In the genomic region with DNA sequence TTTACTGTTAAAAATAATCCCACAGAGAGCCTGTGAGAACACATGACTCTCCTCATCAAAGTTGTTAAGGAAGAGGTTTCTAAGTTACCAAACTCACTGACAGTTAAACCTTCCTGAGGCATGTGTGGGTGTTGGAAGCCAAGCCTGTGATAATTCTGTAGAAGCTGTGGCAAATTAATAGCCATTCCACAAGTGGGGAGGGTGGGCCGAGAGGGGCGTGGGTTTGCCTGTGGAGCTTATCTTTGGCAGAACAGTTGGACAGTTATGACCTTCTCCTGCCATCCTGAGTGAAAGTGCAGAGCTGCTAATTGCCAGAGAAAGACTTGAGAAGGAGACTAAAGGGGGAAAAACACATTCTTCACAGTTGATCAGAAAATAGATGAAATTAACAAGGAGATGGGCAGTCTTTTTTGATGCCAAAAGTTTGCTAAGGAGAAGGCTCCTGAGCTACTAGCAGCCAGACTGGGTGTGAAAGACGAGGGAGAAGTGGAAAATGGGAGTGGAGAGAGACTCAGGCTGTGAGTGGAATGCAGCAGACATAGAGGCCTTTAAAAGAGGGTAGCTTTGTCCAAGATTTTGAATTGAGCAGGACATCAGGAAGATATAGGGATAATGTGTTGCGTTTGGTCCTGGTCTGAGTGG, we compare ENCODE assay signal across 17 cellular contexts. TPM values are rescaled to one million over a fixed set of nuclear protein-coding genes. Genes with fewer than 3 reads are reported as not detected.
DNase-seq lines count a peak whose midpoint lies in the region; ATAC-seq, FAIRE-seq and TF ChIP-seq lines count a peak whose summit lies in the region.
"Had no signal": no experiment of that assay in that cellular context is flagged by ENCODE, and none has a peak within 500 bp of the region (broad histone marks: within the 10 kb centered on the region; RNA-seq: fewer than 3 reads in every experiment).

No MANE protein-coding gene starts in this region.

- H3K4me1 ChIP-seq in BLaER1: peaks cover 72% of the 10 kb centered on the region
- H3K4me1 ChIP-seq in HEK293 (ENCODE audit: control insufficient read depth, insufficient read depth, low read length): no peaks in the 10 kb centered on the region
- peaks cover 84% of the 10 kb centered on the region for H3K4me1 ChIP-seq in muscle layer of colon (ENCODE audit: insufficient read depth, low read length)

- intact Hi-C loops in activated T-helper 1 cell treated with anti-CD3 and anti-CD28 coated beads, Interleukin-12 subunit alpha, Interleukin-12 subunit beta, Interleukin-2, Interleukin-4 antibody, amounts not matched to agents 30 ng/mL and 10 ng/mL and 1 ng/mL, durations not matched to agents 14 hours and 24 hours and 36 hours (cut with micrococcal nuclease): loop anchor here (1.0 to 10.0 kb wide), 6 partner anchors 36 to 1236 kb away; partner anchors contain the start of gene OTUD3

- no peaks in the 10 kb centered on the region for H3K27me3 ChIP-seq in BLaER1
- no peaks in the 10 kb centered on the region for H3K27me3 ChIP-seq in muscle layer of colon (ENCODE audit: control insufficient read depth in 1 of 2, insufficient read depth in 2 of 2, low read length in 2 of 2)
- H3K27me3 ChIP-seq: thyroid gland had no signal

- H3K4me3 ChIP-seq in BLaER1 (no peak overlapping the region), HEK293 (ENCODE audit: low read depth, low read length) (no peak overlapping the region), muscle layer of colon (ENCODE audit: low read depth in 1 of 2, low read length in 2 of 2) (peak overlapping the region in 1 of 2 donors; percentile 70)
- H3K4me3 ChIP-seq: lung, thyroid gland had no signal

- DNase-seq in activated T-helper 1 cell treated with anti-CD3 and anti-CD28 coated beads, Interleukin-12 subunit alpha, Interleukin-12 subunit beta, Interleukin-2, Interleukin-4 antibody, amounts not matched to agents 30 ng/mL and 10 ng/mL and 1 ng/mL, durations not matched to agents 14 hours and 24 hours and 36 hours (ENCODE audit: low spot score): no peak
- DNase-seq in urothelium cell line (ENCODE audit: low spot score) (no peak), DMS53 treated with DMSO at 0.1 percent for 48 hours (lab: John Stamatoyannopoulos, UW; ENCODE audit: unreplicated experiment) (no peak), dedifferentiated amniotic fluid mesenchymal stem cell (ENCODE audit: extremely low spot score) (no peak)
- DNase-seq: amniotic stem cell; NCI-H1048; Right ventricle myocardium superior; stimulated activated CD4-positive, alpha-beta T cell treated with anti-CD3 and anti-CD28 coated beads, Interleukin-12 subunit alpha, Interleukin-12 subunit beta, amount 100 ng/mL, for 4 hours had no signal

- ATAC-seq in HG03280 (IDR thresholded peaks at IDR 0.05; ENCODE audit: unreplicated experiment): no peak

- POLR2A ChIA-PET in HEK293 (lab: Yijun Ruan, JAX): interaction anchor here (0.7 to 1.3 kb wide), 2 partner anchors 9 to 27 kb away, joined by 3 to 4 read pairs; no protein-coding TSS in a partner anchor

- H3K9me3 Mint-ChIP-seq in activated T-helper 1 cell treated with anti-CD3 and anti-CD28 coated beads, Interleukin-12 subunit alpha, Interleukin-12 subunit beta, Interleukin-2, Interleukin-4 antibody, amounts not matched to agents 30 ng/mL and 10 ng/mL and 1 ng/mL, durations not matched to agents 14 hours and 24 hours and 36 hours: no peaks in the 10 kb centered on the region
- H3K9me3 Mint-ChIP-seq: dendritic cell treated with granulocyte-macrophage colony-stimulating factor and Interleukin-4, amounts not matched to agents 40 ng/mL and 50 ng/mL, for 4 days had no signal

- no peak for FAIRE-seq in urothelium cell line (lab: Jason Lieb, UNC)

- peak overlapping the region; percentile 86 for H3K4me3 Mint-ChIP-seq in activated T-helper 1 cell treated with anti-CD3 and anti-CD28 coated beads, Interleukin-12 subunit alpha, Interleukin-12 subunit beta, Interleukin-2, Interleukin-4 antibody, amounts not matched to agents 30 ng/mL and 10 ng/mL and 1 ng/mL, durations not matched to agents 14 hours and 24 hours and 36 hours
- H3K4me3 Mint-ChIP-seq: dendritic cell treated with granulocyte-macrophage colony-stimulating factor and Interleukin-4, amounts not matched to agents 40 ng/mL and 50 ng/mL, for 4 days had no signal

- H3K36me3 ChIP-seq in BLaER1 (no peaks in the 10 kb centered on the region), HEK293 (ENCODE audit: control insufficient read depth in 2 of 2, insufficient read depth in 1 of 2, low read length in 2 of 2) (no peaks in the 10 kb centered on the region), muscle layer of colon (ENCODE audit: insufficient read depth, low read length) (peaks cover 11% of the 10 kb centered on the region)
- H3K36me3 ChIP-seq: thyroid gland had no signal

- peak overlapping the region; percentile 63; the same call in 1 of the 2 replicates for H3K27ac ChIP-seq in BLaER1
- H3K27ac ChIP-seq in HEK293 (ENCODE audit: extremely low read depth, low read depth, low read length): no peak overlapping the region
- H3K27ac ChIP-seq in muscle layer of colon (ENCODE audit: low read depth, low read length): peak overlapping the region; percentile 92

- no peaks in the 10 kb centered on the region for H3K9me3 ChIP-seq in BLaER1
- no peaks in the 10 kb centered on the region for H3K9me3 ChIP-seq in HEK293 (ENCODE audit: control insufficient read depth, insufficient read depth, low read depth, low read length)
- H3K9me3 ChIP-seq in muscle layer of colon (ENCODE audit: low read length): no peaks in the 10 kb centered on the region
- H3K9me3 ChIP-seq: thyroid gland had no signal

- no peak for TF ChIP-seq CTCF in HEK293 (tag by site-specific recombination; IDR thresholded peaks at IDR 0.05)

- H3K27me3 Mint-ChIP-seq in activated T-helper 1 cell treated with anti-CD3 and anti-CD28 coated beads, Interleukin-12 subunit alpha, Interleukin-12 subunit beta, Interleukin-2, Interleukin-4 antibody, amounts not matched to agents 30 ng/mL and 10 ng/mL and 1 ng/mL, durations not matched to agents 14 hours and 24 hours and 36 hours (ENCODE audit: insufficient read depth): peaks cover 17% of the 10 kb centered on the region

- peaks cover 15% of the 10 kb centered on the region for H3K36me3 Mint-ChIP-seq in activated T-helper 1 cell treated with anti-CD3 and anti-CD28 coated beads, Interleukin-12 subunit alpha, Interleukin-12 subunit beta, Interleukin-2, Interleukin-4 antibody, amounts not matched to agents 30 ng/mL and 10 ng/mL and 1 ng/mL, durations not matched to agents 14 hours and 24 hours and 36 hours (ENCODE audit: low read depth)

- no peaks in the 10 kb centered on the region for H4K20me1 ChIP-seq in BLaER1

- peaks cover 69% of the 10 kb centered on the region for H3K4me1 Mint-ChIP-seq in activated T-helper 1 cell treated with anti-CD3 and anti-CD28 coated beads, Interleukin-12 subunit alpha, Interleukin-12 subunit beta, Interleukin-2, Interleukin-4 antibody, amounts not matched to agents 30 ng/mL and 10 ng/mL and 1 ng/mL, durations not matched to agents 14 hours and 24 hours and 36 hours (ENCODE audit: low read depth)

- H3K9ac ChIP-seq in BLaER1: no peak overlapping the region
- H3K9ac ChIP-seq in muscle layer of colon (ENCODE audit: low read length): peak overlapping the region; percentile 70

- peak overlapping the region; percentile 87 for H3K27ac Mint-ChIP-seq in activated T-helper 1 cell treated with anti-CD3 and anti-CD28 coated beads, Interleukin-12 subunit alpha, Interleukin-12 subunit beta, Interleukin-2, Interleukin-4 antibody, amounts not matched to agents 30 ng/mL and 10 ng/mL and 1 ng/mL, durations not matched to agents 14 hours and 24 hours and 36 hours
- H3K27ac Mint-ChIP-seq: dendritic cell treated with granulocyte-macrophage colony-stimulating factor and Interleukin-4, amounts not matched to agents 40 ng/mL and 50 ng/mL, for 4 days had no signal

- CTCF ChIA-PET in HEK293 (lab: Yijun Ruan, JAX): interaction anchor here (0.6 to 1.6 kb wide), 7 partner anchors 8 to 1184 kb away, joined by 3 to 6 read pairs (median 4); no protein-coding TSS in a partner anchor

- H3K4me2 ChIP-seq in BLaER1: peak overlapping the region; percentile 99

TF ChIP-seq in HEK293, 187 proteins besides CTCF, POLR2A, EP300 and RAD21 (continues in another document):
- TF ChIP-seq, protein P1, sequence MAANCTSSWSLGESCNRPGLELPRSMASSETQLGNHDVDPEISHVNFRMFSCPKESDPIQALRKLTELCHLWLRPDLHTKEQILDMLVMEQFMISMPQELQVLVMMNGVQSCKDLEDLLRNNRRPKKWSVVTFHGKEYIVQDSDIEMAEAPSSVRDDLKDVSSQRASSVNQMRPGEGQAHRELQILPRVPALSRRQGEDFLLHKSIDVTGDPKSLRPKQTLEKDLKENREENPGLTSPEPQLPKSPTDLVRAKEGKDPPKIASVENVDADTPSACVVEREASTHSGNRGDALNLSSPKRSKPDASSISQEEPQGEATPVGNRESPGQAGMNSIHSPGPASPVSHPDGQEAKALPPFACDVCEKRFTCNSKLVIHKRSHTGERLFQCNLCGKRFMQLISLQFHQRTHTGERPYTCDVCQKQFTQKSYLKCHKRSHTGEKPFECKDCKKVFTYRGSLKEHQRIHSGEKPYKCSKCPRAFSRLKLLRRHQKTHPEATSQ (tag by site-specific recombination; IDR thresholded peaks at IDR 0.05): no peak
- no peak for TF ChIP-seq ZNF140 (tag by site-specific recombination; IDR thresholded peaks at IDR 0.05)
- TF ChIP-seq ZNF777 (tag by site-specific recombination; IDR thresholded peaks at IDR 0.05; ENCODE audit: borderline replicate concordance): no peak
- peak; percentile 77 for TF ChIP-seq ZFHX2 (tag by site-specific recombination; conservative IDR thresholded peaks at IDR 0.05)
- TF ChIP-seq, protein P2, sequence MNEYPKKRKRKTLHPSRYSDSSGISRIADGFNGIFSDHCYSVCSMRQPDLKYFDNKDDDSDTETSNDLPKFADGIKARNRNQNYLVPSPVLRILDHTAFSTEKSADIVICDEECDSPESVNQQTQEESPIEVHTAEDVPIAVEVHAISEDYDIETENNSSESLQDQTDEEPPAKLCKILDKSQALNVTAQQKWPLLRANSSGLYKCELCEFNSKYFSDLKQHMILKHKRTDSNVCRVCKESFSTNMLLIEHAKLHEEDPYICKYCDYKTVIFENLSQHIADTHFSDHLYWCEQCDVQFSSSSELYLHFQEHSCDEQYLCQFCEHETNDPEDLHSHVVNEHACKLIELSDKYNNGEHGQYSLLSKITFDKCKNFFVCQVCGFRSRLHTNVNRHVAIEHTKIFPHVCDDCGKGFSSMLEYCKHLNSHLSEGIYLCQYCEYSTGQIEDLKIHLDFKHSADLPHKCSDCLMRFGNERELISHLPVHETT (tag by site-specific recombination; IDR thresholded peaks at IDR 0.05): no peak

RNA-seq across cellular contexts. Expression of gene PLA2G2C, which starts 1.6 kb away (rescaled TPM):
- 0.44 and 0.65 TPM in 2 replicates for total RNA-seq in activated T-helper 1 cell treated with anti-CD3 and anti-CD28 coated beads, Interleukin-12 subunit alpha, Interleukin-12 subunit beta, Interleukin-2, Interleukin-4 antibody, amounts not matched to agents 30 ng/mL and 10 ng/mL and 1 ng/mL, durations not matched to agents 14 hours and 24 hours and 36 hours
- total RNA-seq: HT-29, omental fat pad, Right ventricle myocardium superior, thyroid gland had no signal

RNA-seq across cellular contexts. Expression of gene UBXN10, which starts 2.0 kb away (rescaled TPM):
- total RNA-seq in activated T-helper 1 cell treated with anti-CD3 and anti-CD28 coated beads, Interleukin-12 subunit alpha, Interleukin-12 subunit beta, Interleukin-2, Interleukin-4 antibody, amounts not matched to agents 30 ng/mL and 10 ng/mL and 1 ng/mL, durations not matched to agents 14 hours and 24 hours and 36 hours: 2.5 and 2.9 TPM in 2 replicates

RNA-seq across cellular contexts. Expression of gene PLA2G2F, which starts 48.8 kb away (rescaled TPM):
- not detected in 2 replicates for total RNA-seq in activated T-helper 1 cell treated with anti-CD3 and anti-CD28 coated beads, Interleukin-12 subunit alpha, Interleukin-12 subunit beta, Interleukin-2, Interleukin-4 antibody, amounts not matched to agents 30 ng/mL and 10 ng/mL and 1 ng/mL, durations not matched to agents 14 hours and 24 hours and 36 hours
- total RNA-seq: lung, omental fat pad, Right ventricle myocardium superior, thyroid gland had no signal
